ENCODE assay signal across 9 cellular contexts in genomic region chr5:126624534-126624933, GRCh38. TPM values are rescaled to one million over a fixed set of nuclear protein-coding genes. Genes with fewer than 3 reads are reported as not detected.
A peak's percentile ranks its signal among the peaks of the same experiment; 100 is the strongest.
DNase-seq lines count a peak whose midpoint lies in the region; TF ChIP-seq lines count a peak whose summit lies in the region.
"Had no signal": no experiment of that assay in that cellular context is flagged by ENCODE, and none has a peak within 500 bp of the region (broad histone marks: within the 10 kb centered on the region; RNA-seq: fewer than 3 reads in every experiment).

No MANE protein-coding gene starts in this region.

- H3K4me3 Mint-ChIP-seq in MCF 10A (ENCODE audit: unreplicated experiment) (no peak overlapping the region), osteocyte (ENCODE audit: unreplicated experiment) (no peak overlapping the region)

- peak; percentile 82 for DNase-seq in GM03348 (ENCODE audit: low spot score)
- peak; percentile 14 for DNase-seq in NOMO-1 treated with dmso at 0.1 percent for 144 hours (lab: John Stamatoyannopoulos, UW; ENCODE audit: unreplicated experiment)
- DNase-seq in MCF 10A (ENCODE audit: unreplicated experiment): peak; percentile 82
- no peak for DNase-seq in osteocyte (ENCODE audit: extremely low spot score, unreplicated experiment)
- no peak for DNase-seq in NCI-H524 treated with DMSO at 0.1 percent for 48 hours (lab: John Stamatoyannopoulos, UW)
- no peak for DNase-seq in DMS153 (lab: John Stamatoyannopoulos, UW)
- no peak for DNase-seq in NCI-H128 (lab: John Stamatoyannopoulos, UW; ENCODE audit: unreplicated experiment)
- DNase-seq in HuH-7.5 (ENCODE audit: low spot score): no peak
- DNase-seq: activated effector memory CD4-positive, alpha-beta T cell treated with anti-CD3 and anti-CD28 coated beads, Interleukin-2, amount 50 U/mL, for 16 hours had no signal

- H3K4me1 Mint-ChIP-seq in MCF 10A (ENCODE audit: insufficient read depth, unreplicated experiment): peaks cover 8% of the 10 kb centered on the region
- peaks cover 18% of the 10 kb centered on the region for H3K4me1 Mint-ChIP-seq in osteocyte (ENCODE audit: unreplicated experiment)

- intact Hi-C loops in MCF 10A (cut with micrococcal nuclease): no loop called here

- H3K27me3 Mint-ChIP-seq in MCF 10A (ENCODE audit: insufficient read depth, unreplicated experiment) (no peaks in the 10 kb centered on the region), osteocyte (ENCODE audit: unreplicated experiment) (no peaks in the 10 kb centered on the region)

- H3K27ac Mint-ChIP-seq in MCF 10A (ENCODE audit: low read depth, unreplicated experiment): peak overlapping the region; percentile 80
- H3K27ac Mint-ChIP-seq in osteocyte (ENCODE audit: unreplicated experiment): peak overlapping the region; percentile 91

- CTCF ChIA-PET in MCF 10A (lab: Yijun Ruan, JAX): interaction anchor here (0.6 to 2.1 kb wide), 4 partner anchors 9 to 52 kb away, joined by 3 to 12 read pairs (median 5); partner anchors contain the start of gene PHAX

- TF ChIP-seq CTCF in MCF 10A (IDR thresholded peaks at IDR 0.05; ENCODE audit: unreplicated experiment): no peak
- no peak for TF ChIP-seq CTCF in osteocyte (IDR thresholded peaks at IDR 0.05)

- POLR2A ChIA-PET in MCF 10A (lab: Yijun Ruan, JAX): interaction anchor here (1.1 to 2.0 kb wide), 3 partner anchors 30 to 156 kb away, joined by 3 to 9 read pairs (median 5); partner anchors contain the start of gene ALDH7A1

- peaks cover 52% of the 10 kb centered on the region for H3K36me3 Mint-ChIP-seq in MCF 10A (ENCODE audit: insufficient read depth, unreplicated experiment)
- peaks cover 25% of the 10 kb centered on the region for H3K36me3 Mint-ChIP-seq in osteocyte (ENCODE audit: unreplicated experiment)

- no TSS peak for BruUV-seq in MCF 10A (replicated peaks; lab: Mats Ljungman, UMichigan)

- H3K9me3 Mint-ChIP-seq in MCF 10A (ENCODE audit: unreplicated experiment) (no peaks in the 10 kb centered on the region), osteocyte (ENCODE audit: unreplicated experiment) (no peaks in the 10 kb centered on the region)

RNA-seq across cellular contexts. Expression of gene PHAX, which starts 23.8 kb away (rescaled TPM):
- total RNA-seq in MCF 10A (2022) (57.4 and 73.2 TPM in 2 replicates), osteocyte (43.4 and 51.1 TPM in 2 replicates)

RNA-seq across cellular contexts. Expression of gene ALDH7A1, which starts 29.5 kb away (rescaled TPM):
- 46.8 and 89.1 TPM in 2 replicates for total RNA-seq in MCF 10A (2022)
- 117 and 130 TPM in 2 replicates for total RNA-seq in osteocyte

Comparison
In these comparisons a context has a peak if more than half of its experiments do, and no peak if none do; other contexts are left out.
1. DNase-seq: peak in GM03348 (single experiment), NOMO-1 treated with dmso at 0.1 percent for 144 hours (single experiment) and MCF 10A (single experiment); none in osteocyte (single experiment), NCI-H524 treated with DMSO at 0.1 percent for 48 hours (single experiment), DMS153 (single experiment), NCI-H128 (single experiment) and HuH-7.5 (single experiment).